ENCODE assay signal across 1 cellular context in the genomic region with DNA sequence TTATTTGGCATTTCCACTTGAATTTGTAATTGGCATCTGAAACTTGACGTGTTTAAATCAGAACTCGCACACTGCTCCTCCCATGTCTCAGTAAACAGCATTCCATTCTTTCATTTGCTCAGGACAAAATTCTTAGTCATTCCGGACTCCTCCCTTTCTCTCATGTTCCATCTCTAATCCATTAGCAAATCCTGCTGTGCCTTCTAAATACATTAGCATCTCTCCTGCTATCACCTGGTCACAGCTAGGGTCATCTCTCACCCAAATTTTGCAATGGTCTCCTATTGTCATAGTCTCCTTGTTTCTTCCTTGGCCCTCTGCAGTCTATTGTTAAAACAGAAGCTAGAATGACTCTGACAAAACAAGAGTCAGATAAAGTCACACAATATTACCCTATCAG.
TF ChIP-seq lines count a peak whose summit lies in the region.

No MANE protein-coding gene starts in this region.

TF ChIP-seq in WTC11, 78 proteins besides CTCF, POLR2A, EP300 and RAD21:
- TF ChIP-seq, protein P1, sequence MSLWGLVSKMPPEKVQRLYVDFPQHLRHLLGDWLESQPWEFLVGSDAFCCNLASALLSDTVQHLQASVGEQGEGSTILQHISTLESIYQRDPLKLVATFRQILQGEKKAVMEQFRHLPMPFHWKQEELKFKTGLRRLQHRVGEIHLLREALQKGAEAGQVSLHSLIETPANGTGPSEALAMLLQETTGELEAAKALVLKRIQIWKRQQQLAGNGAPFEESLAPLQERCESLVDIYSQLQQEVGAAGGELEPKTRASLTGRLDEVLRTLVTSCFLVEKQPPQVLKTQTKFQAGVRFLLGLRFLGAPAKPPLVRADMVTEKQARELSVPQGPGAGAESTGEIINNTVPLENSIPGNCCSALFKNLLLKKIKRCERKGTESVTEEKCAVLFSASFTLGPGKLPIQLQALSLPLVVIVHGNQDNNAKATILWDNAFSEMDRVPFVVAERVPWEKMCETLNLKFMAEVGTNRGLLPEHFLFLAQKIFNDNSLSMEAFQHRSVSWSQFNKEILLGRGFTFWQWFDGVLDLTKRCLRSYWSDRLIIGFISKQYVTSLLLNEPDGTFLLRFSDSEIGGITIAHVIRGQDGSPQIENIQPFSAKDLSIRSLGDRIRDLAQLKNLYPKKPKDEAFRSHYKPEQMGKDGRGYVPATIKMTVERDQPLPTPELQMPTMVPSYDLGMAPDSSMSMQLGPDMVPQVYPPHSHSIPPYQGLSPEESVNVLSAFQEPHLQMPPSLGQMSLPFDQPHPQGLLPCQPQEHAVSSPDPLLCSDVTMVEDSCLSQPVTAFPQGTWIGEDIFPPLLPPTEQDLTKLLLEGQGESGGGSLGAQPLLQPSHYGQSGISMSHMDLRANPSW (CRISPR knock-in tag; conservative IDR thresholded peaks at IDR 0.05; ENCODE audit: low read depth): no peak
- TF ChIP-seq IRF2 (CRISPR knock-in tag; IDR thresholded peaks at IDR 0.05; ENCODE audit: borderline replicate concordance, low read depth) (no peak), GABPB1 (CRISPR knock-in tag; IDR thresholded peaks at IDR 0.05) (no peak), SMAD3 (CRISPR knock-in tag; IDR thresholded peaks at IDR 0.05; ENCODE audit: borderline replicate concordance) (no peak), NFE2L1 (CRISPR knock-in tag; IDR thresholded peaks at IDR 0.05) (0 out of 2 replicates have a peak, but pooled peaks have one; percentile 48)
